Comparison of ENCODE assay signal across 11 cellular contexts in the genomic region with DNA sequence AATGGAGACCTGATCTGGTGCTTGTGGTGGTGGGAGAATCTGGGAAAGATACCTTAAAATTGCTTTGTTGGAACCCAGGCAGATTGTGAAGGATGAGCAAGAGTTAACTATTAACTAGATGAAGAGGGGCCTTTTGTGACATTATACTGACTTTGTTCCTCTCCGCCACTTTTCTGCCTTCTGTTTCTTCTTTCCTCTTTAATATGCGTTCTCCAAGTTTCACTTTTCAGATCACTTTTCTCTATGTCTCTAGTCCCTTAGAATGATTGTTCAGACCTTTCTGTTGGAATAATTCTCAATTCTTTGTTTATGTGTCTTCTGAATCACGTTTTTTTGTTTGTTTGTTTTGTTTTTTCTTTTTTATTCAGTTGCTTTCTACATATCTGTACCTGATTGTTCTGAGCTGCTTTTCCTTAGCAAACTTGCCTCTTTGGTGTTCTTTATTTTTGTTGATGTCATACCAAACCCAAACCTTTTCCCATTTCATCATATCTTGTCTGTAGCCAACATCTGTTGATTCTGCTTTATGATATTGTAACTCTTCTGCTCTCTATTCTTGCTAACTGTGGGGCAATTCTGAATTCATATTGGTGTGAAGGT. TPM values are rescaled to one million over a fixed set of nuclear protein-coding genes. Genes with fewer than 3 reads are reported as not detected.
DNase-seq lines count a peak whose midpoint lies in the region; ATAC-seq, FAIRE-seq and TF ChIP-seq lines count a peak whose summit lies in the region.
"Had no signal": no experiment of that assay in that cellular context is flagged by ENCODE, and none has a peak within 500 bp of the region (broad histone marks: within the 10 kb centered on the region; RNA-seq: fewer than 3 reads in every experiment).

No MANE protein-coding gene starts in this region.

- peak overlapping the region in 7 of 12 donors; percentile 74 to 83 (median 82) for H3K4me3 ChIP-seq in heart left ventricle
- peak overlapping the region in 2 of 3 experiments; percentile 63 to 96 for H3K4me3 ChIP-seq in keratinocyte (ENCODE audit: control insufficient read depth in 2 of 3, extremely low read depth in 1 of 3, insufficient read depth in 2 of 3, low read depth in 1 of 3, low read length in 3 of 3)
- peak overlapping the region; percentile 59 for H3K4me3 ChIP-seq in upper lobe of right lung
- peak overlapping the region in 1 of 4 donors; percentile 78 for H3K4me3 ChIP-seq in Peyer's patch
- H3K4me3 ChIP-seq: BLaER1 had no signal

- no peaks in the 10 kb centered on the region for H3K9me3 Mint-ChIP-seq in activated T-helper 17 cell treated with anti-CD3 and anti-CD28 coated beads, Interleukin-2, amount 50 U/mL, for 72 hours

- peak overlapping the region in 5 of 12 donors; percentile 87 to 100 (median 99) for H3K27ac ChIP-seq in heart left ventricle
- no peak overlapping the region for H3K27ac ChIP-seq in keratinocyte (ENCODE audit: control insufficient read depth, insufficient read depth, low read length)
- H3K27ac ChIP-seq in upper lobe of right lung, result no peak overlapping the region
- peak overlapping the region in 2 of 4 donors; percentile 15 to 96 for H3K27ac ChIP-seq in Peyer's patch
- H3K27ac ChIP-seq: BLaER1, parathyroid adenoma had no signal

- peaks cover 6% of the 10 kb centered on the region for H3K27me3 Mint-ChIP-seq in activated T-helper 17 cell treated with anti-CD3 and anti-CD28 coated beads, Interleukin-2, amount 50 U/mL, for 72 hours

- H3K4me2 ChIP-seq in keratinocyte (ENCODE audit: control insufficient read depth, extremely low read depth, insufficient read depth, low read depth, low read length), result peak overlapping the region; percentile 88
- H3K4me2 ChIP-seq: BLaER1 had no signal

- peaks cover 0 to 52% (median 24%) of the 10 kb centered on the region in 12 donors for H3K4me1 ChIP-seq in heart left ventricle
- peaks cover 20% of the 10 kb centered on the region for H3K4me1 ChIP-seq in keratinocyte (ENCODE audit: control insufficient read depth, extremely low read depth, insufficient read depth, low read length)
- H3K4me1 ChIP-seq in upper lobe of right lung, result peaks cover 5% of the 10 kb centered on the region
- peaks cover 0 to 34% (median 3%) of the 10 kb centered on the region in 4 donors for H3K4me1 ChIP-seq in Peyer's patch

- H3K36me3 ChIP-seq in heart left ventricle (no peaks in the 10 kb centered on the region), keratinocyte (ENCODE audit: control insufficient read depth in 2 of 2, extremely low read depth in 1 of 2, insufficient read depth in 2 of 2, low read length in 2 of 2) (no peaks in the 10 kb centered on the region), upper lobe of right lung (no peaks in the 10 kb centered on the region), Peyer's patch (no peaks in the 10 kb centered on the region)
- H3K36me3 ChIP-seq: BLaER1 had no signal

- H3K27ac Mint-ChIP-seq in activated T-helper 17 cell treated with anti-CD3 and anti-CD28 coated beads, Interleukin-2, amount 50 U/mL, for 72 hours, result no peak overlapping the region

- peaks cover 6% of the 10 kb centered on the region for H3K36me3 Mint-ChIP-seq in activated T-helper 17 cell treated with anti-CD3 and anti-CD28 coated beads, Interleukin-2, amount 50 U/mL, for 72 hours (ENCODE audit: low read depth)

- H3K9me3 ChIP-seq in heart left ventricle, result no peaks in the 10 kb centered on the region
- no peaks in the 10 kb centered on the region for H3K9me3 ChIP-seq in keratinocyte (ENCODE audit: control insufficient read depth, low read depth, low read length)
- no peaks in the 10 kb centered on the region for H3K9me3 ChIP-seq in upper lobe of right lung
- H3K9me3 ChIP-seq in Peyer's patch, result no peaks in the 10 kb centered on the region
- H3K9me3 ChIP-seq: BLaER1 had no signal

- TF ChIP-seq POLR2A in heart left ventricle (IDR thresholded peaks at IDR 0.05) (no peak), Peyer's patch (IDR thresholded peaks at IDR 0.05) (no peak)

- no peaks in the 10 kb centered on the region for H3K9me1 ChIP-seq in keratinocyte (ENCODE audit: control insufficient read depth, extremely low read depth, insufficient read depth, low read length)

- DNase-seq in heart left ventricle (no peak), left ventricle myocardium superior (no peak), keratinocyte (ENCODE audit: low read depth, low spot score) (no peak), upper lobe of right lung (no peak), Peyer's patch (no peak)
- DNase-seq: cerebellar nuclear complex had no signal

- TF ChIP-seq CTCF in heart left ventricle (IDR thresholded peaks at IDR 0.05) (no peak), keratinocyte (optimal IDR thresholded peaks at IDR 0.05 in 1 of 3, IDR thresholded peaks at IDR 0.05 in 1 of 3, conservative IDR thresholded peaks at IDR 0.05 in 1 of 3; ENCODE audit: extremely low read depth in 1 of 3, insufficient read depth in 2 of 3, low read length in 3 of 3) (no peak), upper lobe of right lung (IDR thresholded peaks at IDR 0.05) (no peak), Peyer's patch (IDR thresholded peaks at IDR 0.05) (no peak)

- H3K79me2 ChIP-seq in keratinocyte (ENCODE audit: control insufficient read depth, insufficient read depth, low read length), result peaks cover 71% of the 10 kb centered on the region

- no peak overlapping the region for H3K9ac ChIP-seq in keratinocyte (ENCODE audit: control insufficient read depth, extremely low read depth, insufficient read depth, low read length)
- H3K9ac ChIP-seq: BLaER1, parathyroid adenoma had no signal

- ATAC-seq in heart left ventricle, result no peak
- no peak for ATAC-seq in left ventricle myocardium superior
- ATAC-seq in activated T-helper 17 cell treated with anti-CD3 and anti-CD28 coated beads, Interleukin-2, amount 50 U/mL, for 72 hours (replicated peaks), result no peak
- no peak for ATAC-seq in upper lobe of right lung
- ATAC-seq in GM18907 (IDR thresholded peaks at IDR 0.05; ENCODE audit: unreplicated experiment), result no peak
- ATAC-seq in GM21825 (IDR thresholded peaks at IDR 0.05; ENCODE audit: unreplicated experiment), result no peak

- dilution Hi-C loops in keratinocyte (cut with MboI; ENCODE audit: extremely low pct_ligation_motif_present, low sequenced_read_pairs), result no loop called here

- H3K4me3 Mint-ChIP-seq in activated T-helper 17 cell treated with anti-CD3 and anti-CD28 coated beads, Interleukin-2, amount 50 U/mL, for 72 hours, result peak overlapping the region; percentile 89

- peaks cover 0 to 43% (median 5%) of the 10 kb centered on the region in 9 donors for H3K27me3 ChIP-seq in heart left ventricle
- no peaks in the 10 kb centered on the region for H3K27me3 ChIP-seq in keratinocyte (ENCODE audit: control insufficient read depth, extremely low read depth, insufficient read depth, low read length)
- H3K27me3 ChIP-seq in upper lobe of right lung, result peaks cover 16% of the 10 kb centered on the region
- no peaks in the 10 kb centered on the region for H3K27me3 ChIP-seq in Peyer's patch

- no peak for FAIRE-seq in keratinocyte (lab: Jason Lieb, UNC)

- peaks cover 15% of the 10 kb centered on the region for H3K4me1 Mint-ChIP-seq in activated T-helper 17 cell treated with anti-CD3 and anti-CD28 coated beads, Interleukin-2, amount 50 U/mL, for 72 hours

- no peak overlapping the region for H2AFZ ChIP-seq in keratinocyte (ENCODE audit: control insufficient read depth, low read length)
- H2AFZ ChIP-seq: parathyroid adenoma had no signal

- WGBS in heart left ventricle, 4 donors, result 24 to 32% (median 29%) methylated on average over 3 of the region's 3 CpGs

- intact Hi-C loops in heart left ventricle (cut with DNase I), result loop anchor here in 7 of 10 donors (5.0 to 10.0 kb wide), 6 partner anchors 47 to 146 kb away; no protein-coding TSS in a partner anchor
- intact Hi-C loops in left ventricle myocardium superior (cut with micrococcal nuclease), result no loop called here
- intact Hi-C loops in upper lobe of right lung (cut with DNase I), result no loop called here

- H4K20me1 ChIP-seq in keratinocyte (ENCODE audit: control insufficient read depth, extremely low read depth, insufficient read depth, low read length), result no peaks in the 10 kb centered on the region

RNA-seq across cellular contexts. Expression of gene BMPR1A, which starts 2.8 kb away (rescaled TPM):
- total RNA-seq in heart left ventricle (10 to 100 TPM; 19.9 to 72.0 (median 46.1) TPM), left ventricle myocardium superior (48.4 TPM), upper lobe of right lung (41.2 TPM), Peyer's patch (10 to 100 TPM; 17.1 to 40.1 (median 24.9) TPM)
- polyA plus RNA-seq in heart left ventricle (10 to 100 TPM in 1 of 2 donors, 1 to 10 TPM in 1; 6.3 to 18.6 TPM), keratinocyte (14.3 to 22.2 TPM (median 21.4 TPM) in 3 replicates)
- total RNA-seq in activated T-helper 17 cell treated with anti-CD3 and anti-CD28 coated beads, Interleukin-2, amount 50 U/mL, for 72 hours, result 10 to 100 TPM; 11.1 to 14.4 TPM
- 7.4 TPM for polyA plus RNA-seq in keratinocyte (2011; ENCODE audit: low read depth)
- polyA plus RNA-seq in keratinocyte (2011; cell fraction: cytosol; rRNA removed), result 8.4 and 17.6 TPM in 2 replicates
- 15.0 and 17.2 TPM in 2 replicates for polyA plus RNA-seq in keratinocyte (2011; cell fraction: nucleus; rRNA removed)
- 8.6 and 12.7 TPM in 2 replicates for polyA plus RNA-seq in keratinocyte (2012; ENCODE audit: low replicate concordance)
- polyA minus RNA-seq in keratinocyte, result 8.4 to 38.8 TPM (median 28.5 TPM) in 3 replicates
- 15.5 TPM for polyA minus RNA-seq in keratinocyte (2011; cell fraction: cytosol; rRNA and poly(A)+ RNA removed)
- 18.8 and 35.2 TPM in 2 replicates for polyA minus RNA-seq in keratinocyte (2011; cell fraction: nucleus; rRNA and poly(A)+ RNA removed)

Comparison
In these comparisons a context has a peak if more than half of its experiments do, and no peak if none do; other contexts are left out.
1. intact Hi-C loops: an anchor here in heart left ventricle (5.0 to 10.0 kb wide); none called in left ventricle myocardium superior and upper lobe of right lung.